8 cellular contexts compared by ENCODE assay signal in the genomic region with DNA sequence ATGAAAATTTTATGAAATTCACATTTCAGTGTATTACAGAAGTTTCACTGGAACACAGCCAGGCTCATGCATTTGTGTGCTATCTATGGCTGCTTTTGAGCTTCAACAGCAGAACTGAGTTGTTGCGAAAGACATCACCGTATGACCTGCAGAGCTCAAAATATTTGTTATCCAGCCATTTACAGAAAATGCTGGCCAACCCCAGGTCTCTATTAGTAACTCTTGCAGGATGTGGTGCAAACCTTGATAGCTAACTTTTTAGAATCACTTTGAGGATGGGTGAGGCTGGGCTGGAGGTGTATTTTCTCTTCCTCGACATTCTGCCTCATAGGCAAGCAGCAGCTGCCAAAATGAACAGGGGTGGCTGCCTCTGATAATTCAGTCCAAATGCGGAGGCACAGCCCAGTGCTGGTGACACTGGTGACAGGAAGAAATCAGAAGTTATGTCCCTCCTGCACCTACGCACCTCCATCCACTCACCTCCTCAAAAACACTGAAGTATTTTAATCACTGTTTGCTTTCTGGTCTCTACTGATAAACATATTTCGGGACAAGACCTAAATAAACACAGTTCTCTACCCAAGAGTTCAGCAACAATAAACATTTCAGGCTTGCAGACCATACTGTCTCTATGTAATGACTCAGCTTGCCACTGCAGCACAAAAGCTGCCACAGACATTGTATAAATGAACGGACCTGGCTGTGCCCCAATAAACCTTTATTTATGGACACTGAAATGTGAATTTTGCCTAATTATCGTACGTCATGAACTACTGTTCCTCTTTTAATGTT. TPM values are rescaled to one million over a fixed set of nuclear protein-coding genes. Genes with fewer than 3 reads are reported as not detected.
A peak's percentile ranks its signal among the peaks of the same experiment; 100 is the strongest.
DNase-seq lines count a peak whose midpoint lies in the region; ATAC-seq and TF ChIP-seq lines count a peak whose summit lies in the region.

No MANE protein-coding gene starts in this region.

- DNase-seq in G401 (ENCODE audit: low spot score) (peak; percentile 59), NOMO-1 treated with DMSO at 0.1 percent for 48 hours (lab: John Stamatoyannopoulos, UW; ENCODE audit: unreplicated experiment) (peak; percentile 65), nephron progenitor cell (no peak), NCI-H2081 treated with DMSO at 0.1 percent for 48 hours (lab: John Stamatoyannopoulos, UW) (no peak), HT-29 (ENCODE audit: low spot score) (no peak)
- no peak for DNase-seq in effector memory CD8-positive, alpha-beta T cell

- no peak overlapping the region for H3K4me3 Mint-ChIP-seq in effector memory CD8-positive, alpha-beta T cell
- no peak overlapping the region for H3K4me3 Mint-ChIP-seq in nephron progenitor cell

- H3K4me1 Mint-ChIP-seq in effector memory CD8-positive, alpha-beta T cell (ENCODE audit: low read depth in 2 of 2): peaks cover 43 to 57% of the 10 kb centered on the region in 2 donors
- peaks cover 53% of the 10 kb centered on the region for H3K4me1 Mint-ChIP-seq in nephron progenitor cell

- in situ Hi-C loops in G401 (cut with HindIII; ENCODE audit: low sequenced_read_pairs): no loop called here

- peak overlapping the region; percentile 18 to 74 for H3K27ac Mint-ChIP-seq in effector memory CD8-positive, alpha-beta T cell
- H3K27ac Mint-ChIP-seq in nephron progenitor cell: peak overlapping the region; percentile 53

- H3K36me3 Mint-ChIP-seq in effector memory CD8-positive, alpha-beta T cell (ENCODE audit: insufficient read depth): peaks cover 10% of the 10 kb centered on the region
- peaks cover 11% of the 10 kb centered on the region for H3K36me3 Mint-ChIP-seq in nephron progenitor cell (ENCODE audit: low read depth)

- no peaks in the 10 kb centered on the region for H3K9me3 Mint-ChIP-seq in effector memory CD8-positive, alpha-beta T cell
- H3K9me3 Mint-ChIP-seq in nephron progenitor cell: peaks cover 4% of the 10 kb centered on the region

- H3K27me3 Mint-ChIP-seq in effector memory CD8-positive, alpha-beta T cell: no peaks in the 10 kb centered on the region
- no peaks in the 10 kb centered on the region for H3K27me3 Mint-ChIP-seq in nephron progenitor cell (ENCODE audit: low read depth, poor library complexity)

- TF ChIP-seq CTCF in nephron progenitor cell (IDR thresholded peaks at IDR 0.05): no peak

- no peak for ATAC-seq in effector memory CD8-positive, alpha-beta T cell (replicated peaks)
- ATAC-seq in HG03439 (IDR thresholded peaks at IDR 0.05; ENCODE audit: unreplicated experiment) (no peak), HG02852 (IDR thresholded peaks at IDR 0.05; ENCODE audit: unreplicated experiment) (no peak)

RNA-seq across cellular contexts. Expression of a gene that starts 28.5 kb away (rescaled TPM):
- 11.7 and 14.4 TPM in 2 replicates for total RNA-seq in G401 (2014; rRNA removed; shearing (Covaris generic))
- total RNA-seq in HT-29 (2014; rRNA removed; shearing (Covaris generic)): 8.5 and 9.7 TPM in 2 replicates

Comparison
In these comparisons a context has a peak if more than half of its experiments do, and no peak if none do; other contexts are left out.
1. DNase-seq: peak in G401 (single experiment) and NOMO-1 treated with DMSO at 0.1 percent for 48 hours (single experiment); none in effector memory CD8-positive, alpha-beta T cell (0 of 3), nephron progenitor cell (single experiment), NCI-H2081 treated with DMSO at 0.1 percent for 48 hours (single experiment) and HT-29 (single experiment).